ENCODE assay signal across 10 cellular contexts in the genomic region with DNA sequence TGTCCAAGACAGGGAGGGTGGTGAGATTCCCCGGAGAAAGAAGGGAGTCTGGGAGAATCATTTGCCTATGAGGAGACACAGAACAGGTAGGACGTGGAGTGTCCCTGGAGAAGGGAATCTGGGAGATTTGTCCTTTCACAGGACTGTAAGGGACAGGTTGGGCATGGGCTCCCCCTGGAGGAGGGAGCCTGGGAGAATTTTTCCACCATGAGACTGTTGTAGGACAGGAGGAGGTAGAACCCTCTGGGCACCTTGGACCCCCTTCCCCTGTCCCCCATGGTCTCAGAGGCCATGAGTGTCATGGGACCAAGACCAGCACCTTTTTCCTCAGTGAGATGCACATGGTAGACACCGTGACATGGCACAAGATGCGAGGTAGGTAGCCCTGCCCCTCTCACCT. TPM values are rescaled to one million over a fixed set of nuclear protein-coding genes. Genes with fewer than 3 reads are reported as not detected.
DNase-seq lines count a peak whose midpoint lies in the region; ATAC-seq and TF ChIP-seq lines count a peak whose summit lies in the region.
"Had no signal": no experiment of that assay in that cellular context is flagged by ENCODE, and none has a peak within 500 bp of the region (broad histone marks: within the 10 kb centered on the region; RNA-seq: fewer than 3 reads in every experiment).

No MANE protein-coding gene starts in this region.

- no peaks in the 10 kb centered on the region for H3K27me3 ChIP-seq in A673 (replicated peaks; ENCODE audit: insufficient read depth, low read depth, low read length, poor library complexity)
- no peaks in the 10 kb centered on the region for H3K27me3 ChIP-seq in transverse colon

- in situ Hi-C loops in transverse colon (cut with MboI; ENCODE audit: low pct_ligation_motif_present in 1 of 4, low pct_unique_long_range_greater_than_20kb in 1 of 4, low sequenced_read_pairs in 3 of 4) = no loop called here

- H3K4me3 Mint-ChIP-seq in CD14-positive monocyte = no peak overlapping the region

- peaks cover 0 to 9% (median 1%) of the 10 kb centered on the region in 7 donors for H3K9me3 Mint-ChIP-seq in CD14-positive monocyte

- TF ChIP-seq CTCF in A673 (conservative IDR thresholded peaks at IDR 0.05; ENCODE audit: low read depth, low read length) (peak; percentile 50), fibroblast of pulmonary artery (IDR thresholded peaks at IDR 0.05; ENCODE audit: low read length, missing control alignments) (peak; percentile 50), CD14-positive monocyte (IDR thresholded peaks at IDR 0.05) (no peak), transverse colon (IDR thresholded peaks at IDR 0.05) (peak in 1 of 5 experiments; percentile 18)

- peaks cover 11% of the 10 kb centered on the region for H3K4me1 Mint-ChIP-seq in CD14-positive monocyte

- ATAC-seq in GM18909 (IDR thresholded peaks at IDR 0.05; ENCODE audit: poor library complexity, unreplicated experiment) = no peak

- POLR2A ChIA-PET in A673 (lab: Charles Lee; ENCODE audit: low non-redundant PET) = no interaction called here

- peaks cover 0 to 4% (median 0%) of the 10 kb centered on the region in 3 donors for H3K27me3 Mint-ChIP-seq in CD14-positive monocyte (ENCODE audit: low read depth in 3 of 3)

- 67% methylated on average over 4 of the region's 4 CpGs; no CpG with 5 or more reads in 1 of the 2 donors for WGBS in transverse colon (ENCODE audit: low coverage in 1 of 2), 2 donors

- no peak overlapping the region for H3K4me3 ChIP-seq in A673 (ENCODE audit: low read depth, low read length, poor library complexity, severe bottlenecking)
- no peak overlapping the region for H3K4me3 ChIP-seq in fibroblast of pulmonary artery (replicated peaks; ENCODE audit: low read depth, low read length)
- no peak overlapping the region for H3K4me3 ChIP-seq in transverse colon
- H3K4me3 ChIP-seq: SK-N-MC had no signal

- H3K27ac ChIP-seq in A673 (ENCODE audit: low read depth, low read length, poor library complexity, severe bottlenecking) (no peak overlapping the region), transverse colon (no peak overlapping the region)
- H3K27ac ChIP-seq: SK-N-MC had no signal

- H3K4me1 ChIP-seq in A673 (ENCODE audit: insufficient read depth, low read length, poor library complexity, severe bottlenecking) (no peaks in the 10 kb centered on the region), transverse colon (peaks cover 0 to 9% (median 2%) of the 10 kb centered on the region in 4 donors)

- CTCF ChIA-PET in A673 (lab: Charles Lee) = no interaction called here

- no peak overlapping the region for H3K27ac Mint-ChIP-seq in CD14-positive monocyte

- H3K9me3 ChIP-seq in A673 (ENCODE audit: low read depth, low read length, poor library complexity, severe bottlenecking) (no peaks in the 10 kb centered on the region), transverse colon (no peaks in the 10 kb centered on the region)

- H3K36me3 ChIP-seq in A673 (ENCODE audit: insufficient read depth, low read length, poor library complexity, severe bottlenecking) (no peaks in the 10 kb centered on the region), transverse colon (no peaks in the 10 kb centered on the region)

- DNase-seq in A673 (ENCODE audit: low spot score) (peak; percentile 28), GM03348 (ENCODE audit: low spot score) (peak; percentile 33), RPMI7951 (ENCODE audit: low read depth) (peak; percentile 35), fibroblast of pulmonary artery (ENCODE audit: low read depth) (peak; percentile 26), CD14-positive monocyte (ENCODE audit: low spot score) (no peak), activated gamma-delta T cell treated with Interleukin-2 at 50 U/mL for 16 hours (no peak), transverse colon (no peak)
- DNase-seq: glutamatergic neuron had no signal

- intact Hi-C loops in A673 (cut with micrococcal nuclease; ENCODE audit: unreplicated experiment) = no loop called here
- intact Hi-C loops in CD14-positive monocyte (cut with micrococcal nuclease) = no loop called here
- intact Hi-C loops in transverse colon (cut with DNase I; ENCODE audit: low total_unique reads) = no loop called here

- no TSS peak for BruUV-seq in A673 (replicated peaks; lab: Mats Ljungman, UMichigan)

- no peak for TF ChIP-seq POLR2A in transverse colon (IDR thresholded peaks at IDR 0.05)

- TF ChIP-seq EP300 in transverse colon (IDR thresholded peaks at IDR 0.05; ENCODE audit: low read depth) = no peak

- peaks cover 12 to 24% of the 10 kb centered on the region in 2 donors for H3K36me3 Mint-ChIP-seq in CD14-positive monocyte

RNA-seq across cellular contexts. Expression of a gene that starts 2.8 kb away (rescaled TPM):
- total RNA-seq in A673 (2021) (10.3 and 11.9 TPM in 2 replicates), transverse colon (10 to 100 TPM in 1 of 4 donors, 1 to 10 TPM in 3; 1.5 to 10.1 (median 8.2) TPM)
- 27.2 and 33.6 TPM in 2 replicates for total RNA-seq in RPMI7951 (2014; rRNA removed; shearing (Covaris generic))
- polyA plus RNA-seq in CD14-positive monocyte = 1 to 10 TPM; 7.5 to 7.8 TPM

RNA-seq across cellular contexts. Expression of a gene that starts 10.0 kb away (rescaled TPM):
- total RNA-seq in A673 (2021) (152 and 155 TPM in 2 replicates), transverse colon (10 to 100 TPM; 19.9 to 88.7 (median 67.6) TPM)
- 135 and 174 TPM in 2 replicates for total RNA-seq in RPMI7951 (2014; rRNA removed; shearing (Covaris generic))
- polyA plus RNA-seq in CD14-positive monocyte = 10 to 100 TPM; 47.4 to 59.5 TPM

RNA-seq across cellular contexts. Expression of a gene that starts 28.0 kb away (rescaled TPM):
- total RNA-seq in A673 (2021) (10.8 and 15.0 TPM in 2 replicates), transverse colon (10 to 100 TPM in 3 of 4 donors, 1 to 10 TPM in 1; 8.1 to 27.7 (median 13.3) TPM)
- 5.9 and 7.4 TPM in 2 replicates for total RNA-seq in RPMI7951 (2014; rRNA removed; shearing (Covaris generic))
- polyA plus RNA-seq in CD14-positive monocyte = 1 to 10 TPM; 5.7 to 6.6 TPM

RNA-seq across cellular contexts. Expression of a gene that starts 35.6 kb away (rescaled TPM):
- total RNA-seq in A673 (2021) = 58.3 and 61.3 TPM in 2 replicates
- 120 and 137 TPM in 2 replicates for total RNA-seq in RPMI7951 (2014; rRNA removed; shearing (Covaris generic))
- 10 to 100 TPM; 36.6 to 44.3 TPM for polyA plus RNA-seq in CD14-positive monocyte
- total RNA-seq in transverse colon = 10 to 100 TPM; 15.3 to 33.2 (median 31.1) TPM

RNA-seq across cellular contexts. Expression of a gene that starts 41.5 kb away (rescaled TPM):
- total RNA-seq in A673 (2021) = 98.9 and 112 TPM in 2 replicates
- total RNA-seq in RPMI7951 (2014; rRNA removed; shearing (Covaris generic)) = 0.24 and 0.98 TPM in 2 replicates
- under 1 TPM; 0.69 to 0.94 TPM for polyA plus RNA-seq in CD14-positive monocyte
- 10 to 100 TPM in 3 of 4 donors, 1 to 10 TPM in 1; 5.7 to 14.3 (median 11.3) TPM for total RNA-seq in transverse colon

Comparison
In these comparisons a context has a peak if more than half of its experiments do, and no peak if none do; other contexts are left out.
1. DNase-seq: peak in A673 (single experiment), GM03348 (single experiment), RPMI7951 (single experiment) and fibroblast of pulmonary artery (single experiment); none in CD14-positive monocyte (single experiment), activated gamma-delta T cell treated with Interleukin-2 at 50 U/mL for 16 hours (single experiment) and transverse colon (single experiment).